In genomic region chr10:114271779-114272167, GRCh38 we compare ENCODE assay signal across 11 cellular contexts. TPM values are rescaled to one million over a fixed set of nuclear protein-coding genes. Genes with fewer than 3 reads are reported as not detected.
DNase-seq lines count a peak whose midpoint lies in the region; TF ChIP-seq lines count a peak whose summit lies in the region.
"Had no signal": no experiment of that assay in that cellular context is flagged by ENCODE, and none has a peak within 500 bp of the region (broad histone marks: within the 10 kb centered on the region; RNA-seq: fewer than 3 reads in every experiment).

No MANE protein-coding gene starts in this region.

- no peak overlapping the region for H3K9ac ChIP-seq in smooth muscle cell (ENCODE audit: low read depth)
- H3K9ac ChIP-seq: neural progenitor cell had no signal

- no peaks in the 10 kb centered on the region for H4K20me1 ChIP-seq in smooth muscle cell (ENCODE audit: low read depth)

- H3K27me3 ChIP-seq in left ventricle myocardium inferior (ENCODE audit: low read depth) (no peaks in the 10 kb centered on the region), smooth muscle cell (ENCODE audit: low read depth) (no peaks in the 10 kb centered on the region)
- no peaks in the 10 kb centered on the region for H3K27me3 ChIP-seq in CD8-positive, alpha-beta memory T cell (ENCODE audit: insufficient read depth, low read length, poor library complexity, severe bottlenecking)
- H3K27me3 ChIP-seq: neural progenitor cell had no signal

- H3F3A ChIP-seq in smooth muscle cell (ENCODE audit: low read depth) = peaks cover 10% of the 10 kb centered on the region

- peaks cover 3 to 37% of the 10 kb centered on the region in 2 donors for H3K27me3 Mint-ChIP-seq in CD8-positive, alpha-beta memory T cell

- no peak overlapping the region for H3K27ac Mint-ChIP-seq in CD8-positive, alpha-beta memory T cell
- H3K27ac Mint-ChIP-seq: neural progenitor cell had no signal

- H3K4me2 ChIP-seq in smooth muscle cell = peak overlapping the region; percentile 67
- H3K4me2 ChIP-seq: neural progenitor cell had no signal

- peaks cover 0 to 2% (median 0%) of the 10 kb centered on the region in 5 donors for H3K9me3 Mint-ChIP-seq in CD8-positive, alpha-beta memory T cell

- H3K4me3 ChIP-seq in HEK293 (ENCODE audit: low read depth, low read length) = no peak overlapping the region
- no peak overlapping the region for H3K4me3 ChIP-seq in astrocyte of the spinal cord (ENCODE audit: low read depth, low read length)
- no peak overlapping the region for H3K4me3 ChIP-seq in left ventricle myocardium inferior
- H3K4me3 ChIP-seq in smooth muscle cell = no peak overlapping the region
- H3K4me3 ChIP-seq in CD8-positive, alpha-beta memory T cell (ENCODE audit: low read length) = no peak overlapping the region
- H3K4me3 ChIP-seq: neural progenitor cell had no signal

- WGBS in smooth muscle cell (ENCODE audit: low lambda C conversion rate) = 10% methylated on average over 4 of the region's 4 CpGs

- H3K4me1 Mint-ChIP-seq in CD8-positive, alpha-beta memory T cell = no peaks in the 10 kb centered on the region
- H3K4me1 Mint-ChIP-seq: neural progenitor cell had no signal

- no peaks in the 10 kb centered on the region for H3K36me3 ChIP-seq in HEK293 (ENCODE audit: control insufficient read depth in 2 of 2, insufficient read depth in 1 of 2, low read length in 2 of 2)
- no peaks in the 10 kb centered on the region for H3K36me3 ChIP-seq in left ventricle myocardium inferior
- H3K36me3 ChIP-seq in smooth muscle cell (ENCODE audit: low read depth) = no peaks in the 10 kb centered on the region
- H3K36me3 ChIP-seq in CD8-positive, alpha-beta memory T cell (ENCODE audit: insufficient read depth, low read length) = no peaks in the 10 kb centered on the region
- H3K36me3 ChIP-seq: neural progenitor cell had no signal

- H3K27ac ChIP-seq in HEK293 (ENCODE audit: extremely low read depth, low read depth, low read length) (no peak overlapping the region), left ventricle myocardium inferior (replicated peaks) (peak overlapping the region; percentile 50), smooth muscle cell (ENCODE audit: low read depth) (peak overlapping the region; percentile 71)
- no peak overlapping the region for H3K27ac ChIP-seq in CD8-positive, alpha-beta memory T cell (ENCODE audit: low read depth, low read length)
- H3K27ac ChIP-seq: neural progenitor cell had no signal

- no peak for TF ChIP-seq CTCF in HEK293 (tag by site-specific recombination; IDR thresholded peaks at IDR 0.05)
- no peak for TF ChIP-seq CTCF in astrocyte of the spinal cord (IDR thresholded peaks at IDR 0.05; ENCODE audit: low read depth, low read length)
- no peak for TF ChIP-seq CTCF in left ventricle myocardium inferior (IDR thresholded peaks at IDR 0.05; ENCODE audit: borderline replicate concordance)
- TF ChIP-seq CTCF in smooth muscle cell (IDR thresholded peaks at IDR 0.05; ENCODE audit: borderline replicate concordance, insufficient read depth, poor library complexity, severe bottlenecking) = no peak

- DNase-seq in astrocyte of the spinal cord (ENCODE audit: low read depth, low spot score) (peak; percentile 93), left ventricle myocardium inferior (no peak), smooth muscle cell (lab: John Stamatoyannopoulos, UW; ENCODE audit: unreplicated experiment) (no peak), amygdala (lab: John Stamatoyannopoulos, UW) (no peak), DMS 273 (lab: John Stamatoyannopoulos, UW; ENCODE audit: unreplicated experiment) (no peak), SK-N-DZ (ENCODE audit: low spot score) (no peak)
- DNase-seq in CD8-positive, alpha-beta memory T cell = no peak
- DNase-seq: activated CD4-positive, alpha-beta T cell treated with anti-CD3 and anti-CD28 coated beads, Interleukin-2, amount 50 U/mL, for 4 hours; effector CD4-positive, alpha-beta T cell had no signal

- H3K4me1 ChIP-seq in HEK293 (ENCODE audit: control insufficient read depth, insufficient read depth, low read length) (no peaks in the 10 kb centered on the region), left ventricle myocardium inferior (peaks cover 30% of the 10 kb centered on the region), smooth muscle cell (ENCODE audit: low read depth) (no peaks in the 10 kb centered on the region)
- no peaks in the 10 kb centered on the region for H3K4me1 ChIP-seq in CD8-positive, alpha-beta memory T cell (ENCODE audit: insufficient read depth, low read length)
- H3K4me1 ChIP-seq: neural progenitor cell had no signal

- H3K4me3 Mint-ChIP-seq in CD8-positive, alpha-beta memory T cell = no peak overlapping the region
- H3K4me3 Mint-ChIP-seq: neural progenitor cell had no signal

- H3K36me3 Mint-ChIP-seq in CD8-positive, alpha-beta memory T cell = no peaks in the 10 kb centered on the region
- H3K36me3 Mint-ChIP-seq: neural progenitor cell had no signal

- H3K9me3 ChIP-seq in HEK293 (ENCODE audit: control insufficient read depth, insufficient read depth, low read depth, low read length) (no peaks in the 10 kb centered on the region), left ventricle myocardium inferior (replicated peaks) (no peaks in the 10 kb centered on the region), smooth muscle cell (replicated peaks; ENCODE audit: low read depth) (no peaks in the 10 kb centered on the region)
- H3K9me3 ChIP-seq in CD8-positive, alpha-beta memory T cell (ENCODE audit: low read length) = no peaks in the 10 kb centered on the region

- no peak overlapping the region for H2AFZ ChIP-seq in smooth muscle cell (ENCODE audit: low read depth)
- H2AFZ ChIP-seq: neural progenitor cell had no signal

- no peaks in the 10 kb centered on the region for H3K79me2 ChIP-seq in smooth muscle cell (ENCODE audit: low read depth)

- in situ Hi-C loops in astrocyte of the spinal cord (cut with HindIII; ENCODE audit: low sequenced_read_pairs) = no loop called here

- POLR2A ChIA-PET in HEK293 (lab: Yijun Ruan, JAX) = interaction anchor here (1.3 kb wide), 1 partner anchor 98 kb away, joined by 3 read pairs; the partner anchor contains the start of gene CCDC186
- POLR2A ChIA-PET in CD8-positive, alpha-beta memory T cell (lab: Charles Lee) = no interaction called here

- intact Hi-C loops in left ventricle myocardium inferior (cut with micrococcal nuclease) = no loop called here

- CTCF ChIA-PET in HEK293 (lab: Yijun Ruan, JAX) = interaction anchor here (0.6 to 1.7 kb wide), 3 partner anchors 32 to 408 kb away, joined by 3 to 5 read pairs (median 5); no protein-coding TSS in a partner anchor
- CTCF ChIA-PET in CD8-positive, alpha-beta memory T cell (lab: Charles Lee) = no interaction called here

TF ChIP-seq in HEK293, 187 proteins besides CTCF, POLR2A, EP300 and RAD21 (continues in another document):
- no peak for TF ChIP-seq KLF8 (tag by site-specific recombination; IDR thresholded peaks at IDR 0.05)
- TF ChIP-seq ZNF174 (tag by site-specific recombination; IDR thresholded peaks at IDR 0.05) = no peak
- no peak for TF ChIP-seq ZNF2 (tag by site-specific recombination; IDR thresholded peaks at IDR 0.05)
- TF ChIP-seq ZBTB17 (tag by site-specific recombination; IDR thresholded peaks at IDR 0.05) = no peak
- TF ChIP-seq OSR2 (tag by site-specific recombination; IDR thresholded peaks at IDR 0.05) = no peak
- no peak for TF ChIP-seq SP7 (tag by site-specific recombination; IDR thresholded peaks at IDR 0.05)
- no peak for TF ChIP-seq SALL2 (tag by site-specific recombination; IDR thresholded peaks at IDR 0.05; ENCODE audit: borderline replicate concordance)
- TF ChIP-seq BCL11B (tag by site-specific recombination; IDR thresholded peaks at IDR 0.05; ENCODE audit: low read depth) = no peak
- TF ChIP-seq ZNF600 (tag by site-specific recombination; IDR thresholded peaks at IDR 0.05) = peak; percentile 75
- TF ChIP-seq ZNF398 (tag by site-specific recombination; IDR thresholded peaks at IDR 0.05) = 0 out of 2 replicates have a peak, but pooled peaks have one; percentile 1
- no peak for TF ChIP-seq ZBTB8A (tag by site-specific recombination; IDR thresholded peaks at IDR 0.05)
- TF ChIP-seq ZSCAN4 (tag by site-specific recombination; IDR thresholded peaks at IDR 0.05) = 0 out of 2 replicates have a peak, but pooled peaks have one; percentile 1
- TF ChIP-seq ZNF394 (tag by site-specific recombination; IDR thresholded peaks at IDR 0.05; ENCODE audit: borderline replicate concordance) = no peak

RNA-seq across cellular contexts. Expression of gene VWA2, which starts 32.7 kb away (rescaled TPM):
- not detected for total RNA-seq in left ventricle myocardium inferior
- 0.36 TPM in 2 replicates for total RNA-seq in smooth muscle cell
- 0.06 and 0.70 TPM in 2 replicates for polyA plus RNA-seq in smooth muscle cell
- not detected for total RNA-seq in CD8-positive, alpha-beta memory T cell
- polyA plus RNA-seq in CD8-positive, alpha-beta memory T cell = not detected
- polyA plus RNA-seq in SK-N-DZ (2014; cell fraction: cytosol; rRNA removed) = not detected in 2 replicates
- polyA plus RNA-seq in SK-N-DZ (2014; cell fraction: nucleus; rRNA removed) = not detected in 2 replicates

Comparison
In these comparisons a context has a peak if more than half of its experiments do, and no peak if none do; other contexts are left out.
1. H3K27ac ChIP-seq: peak in left ventricle myocardium inferior (single experiment) and smooth muscle cell (single experiment); none in HEK293 (single experiment) and CD8-positive, alpha-beta memory T cell (single experiment).